19 cellular contexts compared by ENCODE assay signal in the genomic region with DNA sequence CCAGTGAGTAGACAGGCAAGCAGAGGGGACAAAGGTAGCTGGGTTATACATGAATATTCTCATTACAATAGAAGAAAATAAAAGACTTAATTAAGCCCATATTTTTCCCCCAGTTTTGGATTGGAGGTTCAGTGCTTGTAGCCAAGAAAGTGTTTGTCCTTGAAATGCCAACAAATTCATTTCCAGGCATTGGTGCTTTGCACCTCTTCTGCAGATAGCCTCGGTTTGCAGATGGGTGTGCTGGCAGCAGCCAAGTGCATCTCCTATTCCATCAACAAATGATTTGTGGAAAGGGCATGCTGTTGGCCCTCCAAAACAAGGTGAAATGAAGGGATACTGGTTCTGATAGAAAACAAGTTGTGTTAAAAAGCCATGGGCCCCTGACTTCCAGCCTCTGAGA.
DNase-seq lines count a peak whose midpoint lies in the region; TF ChIP-seq lines count a peak whose summit lies in the region.
"Had no signal": no experiment of that assay in that cellular context is flagged by ENCODE, and none has a peak within 500 bp of the region (broad histone marks: within the 10 kb centered on the region; RNA-seq: fewer than 3 reads in every experiment).

No MANE protein-coding gene starts in this region.

- WGBS in H9 (ENCODE audit: extremely low coverage, insufficient read length, low lambda C conversion rate), result no CpG with 5 or more reads among the region's 1 CpG

- H2AK5ac ChIP-seq in H9 (ENCODE audit: insufficient read length, low read length), result no peak overlapping the region

- H2BK20ac ChIP-seq in H9 (ENCODE audit: low read depth, low read length, poor library complexity, severe bottlenecking), result no peak overlapping the region

- H3K14ac ChIP-seq in H9 (ENCODE audit: insufficient read depth, low read length), result no peak overlapping the region

- H4K5ac ChIP-seq in H9 (ENCODE audit: insufficient read length, low read depth, low read length), result no peak overlapping the region

- in situ Hi-C loops in GM13976 (cut with MboI; ENCODE audit: low sequenced_read_pairs, unreplicated experiment), result no loop called here

- H2BK5ac ChIP-seq in H9 (ENCODE audit: insufficient read length, low read length), result no peak overlapping the region

- no peaks in the 10 kb centered on the region for H3K27me3 ChIP-seq in H9 (ENCODE audit: insufficient read depth, low read length)
- H3K27me3 ChIP-seq: BE2C; BLaER1 treated with 17β-estradiol and CSF1 and Interleukin-3, amounts not matched to agents 10 nM and 100 nM had no signal

- H3K4me3 Mint-ChIP-seq in H9, result no peak overlapping the region
- H3K4me3 Mint-ChIP-seq: CD14-positive monocyte; CD4-positive, alpha-beta T cell; CD8-positive, alpha-beta memory T cell had no signal

- no peak overlapping the region for H2AFZ ChIP-seq in H9 (ENCODE audit: low read length)

- H3K9me3 Mint-ChIP-seq in H9, result no peaks in the 10 kb centered on the region; a peak in 1 of 5 replicates
- H3K9me3 Mint-ChIP-seq: CD4-positive, alpha-beta T cell; CD8-positive, alpha-beta memory T cell had no signal

- H4K8ac ChIP-seq in H9 (replicated peaks; ENCODE audit: insufficient read length, low read depth, low read length), result no peak overlapping the region

- no peaks in the 10 kb centered on the region for H3K79me1 ChIP-seq in H9 (ENCODE audit: insufficient read depth, low read depth, low read length, poor library complexity, severe bottlenecking)

- H3K27me3 Mint-ChIP-seq in H9 (ENCODE audit: low read depth), result no peaks in the 10 kb centered on the region

- H3K27ac Mint-ChIP-seq in H9, result no peak overlapping the region
- H3K27ac Mint-ChIP-seq: CD14-positive monocyte; CD4-positive, alpha-beta T cell; CD8-positive, alpha-beta memory T cell had no signal

- no peaks in the 10 kb centered on the region for H4K20me1 ChIP-seq in H9 (ENCODE audit: control insufficient read depth, insufficient read depth, insufficient read length)
- H4K20me1 ChIP-seq: BLaER1 treated with 17β-estradiol and CSF1 and Interleukin-3, amounts not matched to agents 10 nM and 100 nM had no signal

- H3T11ph ChIP-seq in H9 (ENCODE audit: low read length), result no peak overlapping the region

- no peaks in the 10 kb centered on the region; the same call in 1 of the 2 replicates for H3K4me1 ChIP-seq in H9 (ENCODE audit: insufficient read depth, low read length)
- H3K4me1 ChIP-seq: BE2C had no signal

- no peak overlapping the region for H3K4ac ChIP-seq in H9 (ENCODE audit: low read depth, low read length)

- H3K56ac ChIP-seq in H9 (ENCODE audit: insufficient read length, low read depth, low read length), result no peak overlapping the region

- H3K23me2 ChIP-seq in H9 (ENCODE audit: insufficient read length, low read depth, low read length, poor library complexity, severe bottlenecking), result no peaks in the 10 kb centered on the region

- H2BK120ac ChIP-seq in H9 (ENCODE audit: low read depth, low read length, poor library complexity, severe bottlenecking), result no peak overlapping the region

- H2BK15ac ChIP-seq in H9 (ENCODE audit: low read depth, low read length), result no peak overlapping the region

- no peaks in the 10 kb centered on the region for H3K9me3 ChIP-seq in H9 (ENCODE audit: control insufficient read depth, low read depth, low read length)
- H3K9me3 ChIP-seq: A549; BE2C; BLaER1 treated with 17β-estradiol and CSF1 and Interleukin-3, amounts not matched to agents 10 nM and 100 nM had no signal

- H3K4me2 ChIP-seq in H9 (ENCODE audit: insufficient read depth, insufficient read length, low read length), result no peak overlapping the region
- H3K4me2 ChIP-seq: A549; BLaER1 treated with 17β-estradiol and CSF1 and Interleukin-3, amounts not matched to agents 10 nM and 100 nM had no signal

- H3K9ac ChIP-seq in H9 (ENCODE audit: extremely low read depth, insufficient read length, low read length), result no peak overlapping the region
- H3K9ac ChIP-seq: BLaER1 treated with 17β-estradiol and CSF1 and Interleukin-3, amounts not matched to agents 10 nM and 100 nM had no signal

- no peak overlapping the region for H4K91ac ChIP-seq in H9 (ENCODE audit: insufficient read length, low read depth, low read length)

- peak; percentile 46 for DNase-seq in NCI-H2029 treated with DMSO at 0.1 percent for 48 hours (lab: John Stamatoyannopoulos, UW)
- no peak for DNase-seq in NCI-H2029 (lab: John Stamatoyannopoulos, UW)
- DNase-seq in cerebellar cortex (ENCODE audit: low spot score), result peak; percentile 71
- DNase-seq in mucosa of gallbladder (ENCODE audit: low spot score), result peak; percentile 1
- no peak for DNase-seq in H9
- DNase-seq in GM13976 (ENCODE audit: low spot score), result no peak
- DNase-seq: 8988T; AML-193; BE2C; CD4-positive, alpha-beta T cell; CD8-positive, alpha-beta memory T cell; DMS 273 treated with DMSO at 0.1 percent for 48 hours; DMS79; GF-D8; GOT3; HCEC 1CT had no signal

- H3K18ac ChIP-seq in H9 (ENCODE audit: insufficient read length, low read depth, low read length), result no peak overlapping the region

- peaks cover 11 to 18% of the 10 kb centered on the region in 2 experiments for H3K4me1 Mint-ChIP-seq in H9
- H3K4me1 Mint-ChIP-seq: CD14-positive monocyte had no signal

- H3K79me2 ChIP-seq in H9 (ENCODE audit: insufficient read depth, low read length), result no peaks in the 10 kb centered on the region

- no peak overlapping the region for H3K23ac ChIP-seq in H9 (ENCODE audit: insufficient read length, low read depth, low read length)

- no peak for TF ChIP-seq CTCF in H9 (conservative IDR thresholded peaks at IDR 0.05)
- no peak for TF ChIP-seq CTCF in GM13976 (IDR thresholded peaks at IDR 0.05; ENCODE audit: borderline replicate concordance, control extremely low read depth, extremely low read depth, insufficient read depth, missing control alignments)

- H3K27ac ChIP-seq in H9 (ENCODE audit: insufficient read length, low read depth, low read length), result no peak overlapping the region
- H3K27ac ChIP-seq: BLaER1 treated with 17β-estradiol and CSF1 and Interleukin-3, amounts not matched to agents 10 nM and 100 nM had no signal

- H3K36me3 Mint-ChIP-seq in H9 (ENCODE audit: insufficient read depth in 1 of 3, low read depth in 3 of 3), result no peaks in the 10 kb centered on the region; a peak in 1 of 7 replicates
- H3K36me3 Mint-ChIP-seq: CD14-positive monocyte; CD8-positive, alpha-beta memory T cell had no signal

- H2BK12ac ChIP-seq in H9 (ENCODE audit: insufficient read length, low read depth, low read length), result no peak overlapping the region

Comparison
In these comparisons a context has a peak if more than half of its experiments do, and no peak if none do; other contexts are left out.
1. DNase-seq: peak in NCI-H2029 treated with DMSO at 0.1 percent for 48 hours (single experiment), cerebellar cortex (single experiment) and mucosa of gallbladder (single experiment); none in NCI-H2029 (single experiment), H9 (single experiment) and GM13976 (single experiment).